In genomic region chr13:46469064-46469463, GRCh38 we compare ENCODE assay signal across 20 cellular contexts.
DNase-seq lines count a peak whose midpoint lies in the region; ATAC-seq, FAIRE-seq and TF ChIP-seq lines count a peak whose summit lies in the region.
"Had no signal": no experiment of that assay in that cellular context is flagged by ENCODE, and none has a peak within 500 bp of the region (broad histone marks: within the 10 kb centered on the region; RNA-seq: fewer than 3 reads in every experiment).

No MANE protein-coding gene starts in this region.

- TF ChIP-seq CTCF in MCF 10A (IDR thresholded peaks at IDR 0.05; ENCODE audit: unreplicated experiment) = no peak
- no peak for TF ChIP-seq CTCF in mammary epithelial cell (conservative IDR thresholded peaks at IDR 0.05 in 1 of 2, IDR thresholded peaks at IDR 0.05 in 1 of 2; ENCODE audit: extremely low read depth in 1 of 2, insufficient read depth in 1 of 2, low read depth in 1 of 2, low read length in 2 of 2)
- TF ChIP-seq CTCF in astrocyte (IDR thresholded peaks at IDR 0.05; ENCODE audit: insufficient read depth, low read depth, low read length) = no peak
- TF ChIP-seq CTCF in gastrocnemius medialis (IDR thresholded peaks at IDR 0.05 in 4 of 5, conservative IDR thresholded peaks at IDR 0.05 in 1 of 5) = no peak
- no peak for TF ChIP-seq CTCF in esophagus squamous epithelium (IDR thresholded peaks at IDR 0.05)

- POLR2A ChIA-PET in MCF 10A (lab: Yijun Ruan, JAX) = interaction anchor here (0.9 kb wide), 1 partner anchor 123 kb away, joined by 4 read pairs; no protein-coding TSS in a partner anchor

- H3K4me1 Mint-ChIP-seq in MCF 10A (ENCODE audit: insufficient read depth, unreplicated experiment) = no peaks in the 10 kb centered on the region
- H3K4me1 Mint-ChIP-seq in astrocyte (ENCODE audit: low read depth, unreplicated experiment) = peaks cover 6% of the 10 kb centered on the region
- H3K4me1 Mint-ChIP-seq: naive thymus-derived CD8-positive, alpha-beta T cell had no signal

- H3K27me3 ChIP-seq in mammary epithelial cell (ENCODE audit: insufficient read depth, low read length) (no peaks in the 10 kb centered on the region), astrocyte (ENCODE audit: insufficient read depth, low read length) (no peaks in the 10 kb centered on the region), gastrocnemius medialis (no peaks in the 10 kb centered on the region), esophagus squamous epithelium (no peaks in the 10 kb centered on the region)
- H3K27me3 ChIP-seq: transverse colon had no signal

- H3K36me3 Mint-ChIP-seq in MCF 10A (ENCODE audit: insufficient read depth, unreplicated experiment) = no peaks in the 10 kb centered on the region
- no peaks in the 10 kb centered on the region for H3K36me3 Mint-ChIP-seq in astrocyte (ENCODE audit: low read depth, unreplicated experiment)
- H3K36me3 Mint-ChIP-seq: naive thymus-derived CD8-positive, alpha-beta T cell had no signal

- H3K79me2 ChIP-seq in mammary epithelial cell (ENCODE audit: insufficient read depth, low read length) = no peaks in the 10 kb centered on the region
- H3K79me2 ChIP-seq in astrocyte (ENCODE audit: insufficient read depth, low read length) = no peaks in the 10 kb centered on the region

- FAIRE-seq in astrocyte (lab: Jason Lieb, UNC) = no peak
- FAIRE-seq: A204.1, bronchial epithelial cell, GM12891, GM19239, keratinocyte had no signal

- no peaks in the 10 kb centered on the region for H3K9me3 Mint-ChIP-seq in MCF 10A (ENCODE audit: unreplicated experiment)
- H3K9me3 Mint-ChIP-seq in astrocyte (ENCODE audit: unreplicated experiment) = no peaks in the 10 kb centered on the region
- H3K9me3 Mint-ChIP-seq: activated T-helper 1 cell treated with anti-CD3 and anti-CD28 coated beads, Interleukin-12 subunit alpha, Interleukin-12 subunit beta, Interleukin-2, Interleukin-4 antibody, amounts not matched to agents 30 ng/mL and 10 ng/mL and 1 ng/mL, durations not matched to agents 14 hours and 24 hours and 36 hours; H9; naive thymus-derived CD8-positive, alpha-beta T cell had no signal

- dilution Hi-C loops in mammary epithelial cell (cut with HindIII; ENCODE audit: low sequenced_read_pairs) = no loop called here

- no peak overlapping the region for H3K9ac ChIP-seq in mammary epithelial cell (ENCODE audit: insufficient read depth, low read length)
- H3K9ac ChIP-seq in astrocyte (ENCODE audit: low read length) = no peak overlapping the region

- H3K36me3 ChIP-seq in mammary epithelial cell (ENCODE audit: insufficient read depth, low read length) = no peaks in the 10 kb centered on the region
- H3K36me3 ChIP-seq in astrocyte (ENCODE audit: insufficient read depth, low read length) = no peaks in the 10 kb centered on the region
- H3K36me3 ChIP-seq in gastrocnemius medialis = no peaks in the 10 kb centered on the region
- H3K36me3 ChIP-seq in esophagus squamous epithelium = no peaks in the 10 kb centered on the region
- H3K36me3 ChIP-seq: transverse colon had no signal

- H3K4me3 ChIP-seq in mammary epithelial cell (replicated peaks in 1 of 3; ENCODE audit: insufficient read depth in 1 of 3, low read depth in 2 of 3, low read length in 3 of 3) (no peak overlapping the region), astrocyte (ENCODE audit: insufficient read depth, low read depth, low read length) (no peak overlapping the region), gastrocnemius medialis (no peak overlapping the region), esophagus squamous epithelium (no peak overlapping the region)
- H3K4me3 ChIP-seq: transverse colon had no signal

- no peak overlapping the region for H3K4me3 Mint-ChIP-seq in MCF 10A (ENCODE audit: unreplicated experiment)
- H3K4me3 Mint-ChIP-seq in astrocyte (ENCODE audit: unreplicated experiment) = no peak overlapping the region
- H3K4me3 Mint-ChIP-seq: activated T-helper 1 cell treated with anti-CD3 and anti-CD28 coated beads, Interleukin-12 subunit alpha, Interleukin-12 subunit beta, Interleukin-2, Interleukin-4 antibody, amounts not matched to agents 30 ng/mL and 10 ng/mL and 1 ng/mL, durations not matched to agents 14 hours and 24 hours and 36 hours; H9; naive thymus-derived CD8-positive, alpha-beta T cell had no signal

- TF ChIP-seq POLR2A in gastrocnemius medialis (IDR thresholded peaks at IDR 0.05) (no peak), esophagus squamous epithelium (IDR thresholded peaks at IDR 0.05) (no peak)

- in situ Hi-C loops in mammary epithelial cell (cut with MboI; ENCODE audit: low sequenced_read_pairs in 2 of 2) (no loop called here), gastrocnemius medialis (cut with MboI; ENCODE audit: low sequenced_read_pairs in 4 of 4) (no loop called here)

- DNase-seq in MCF 10A (ENCODE audit: unreplicated experiment) = peak; percentile 34
- DNase-seq in mammary epithelial cell = no peak
- DNase-seq in astrocyte (ENCODE audit: low read depth) = peak; percentile 47
- DNase-seq in iris pigment epithelial cell (ENCODE audit: low read depth) = peak; percentile 31
- DNase-seq in gastrocnemius medialis = no peak
- DNase-seq in esophagus squamous epithelium (lab: John Stamatoyannopoulos, UW) = no peak
- no peak for DNase-seq in posterior cingulate gyrus
- DNase-seq: H9; KBM-7; naive thymus-derived CD8-positive, alpha-beta T cell; NCI-H2081; SW 1271; transverse colon had no signal

- CTCF ChIA-PET in MCF 10A (lab: Yijun Ruan, JAX) = interaction anchor here (0.6 to 0.8 kb wide), 4 partner anchors 25 to 1865 kb away, joined by 3 to 4 read pairs (median 3); no protein-coding TSS in a partner anchor
- CTCF ChIA-PET in mammary epithelial cell (lab: Charles Lee; ENCODE audit: low non-redundant PET) = no interaction called here

- intact Hi-C loops in MCF 10A (cut with micrococcal nuclease) = no loop called here
- intact Hi-C loops in mammary epithelial cell (cut with micrococcal nuclease) = no loop called here
- intact Hi-C loops in gastrocnemius medialis (cut with DNase I; ENCODE audit: low total_unique reads) = no loop called here
- intact Hi-C loops in esophagus squamous epithelium (cut with DNase I) = no loop called here
- intact Hi-C loops in posterior cingulate gyrus (cut with DNase I) = no loop called here

- H3K4me2 ChIP-seq in mammary epithelial cell (ENCODE audit: insufficient read depth, low read depth, low read length) (no peak overlapping the region), astrocyte (ENCODE audit: low read length) (no peak overlapping the region)

- 48% methylated on average over 2 of the region's 2 CpGs for WGBS in mammary epithelial cell (ENCODE audit: low coverage, missing lambda C conversion rate)
- 32 to 45% methylated on average over 2 of the region's 2 CpGs for WGBS in esophagus squamous epithelium, 2 donors

- no peak overlapping the region for H3K27ac ChIP-seq in mammary epithelial cell (ENCODE audit: insufficient read depth, low read depth, low read length)
- H3K27ac ChIP-seq in astrocyte (ENCODE audit: low read depth, low read length) = no peak overlapping the region
- no peak overlapping the region for H3K27ac ChIP-seq in gastrocnemius medialis
- no peak overlapping the region for H3K27ac ChIP-seq in esophagus squamous epithelium
- H3K27ac ChIP-seq: transverse colon had no signal

- H3K27ac Mint-ChIP-seq in MCF 10A (ENCODE audit: low read depth, unreplicated experiment) (no peak overlapping the region), astrocyte (ENCODE audit: unreplicated experiment) (peak overlapping the region; percentile 37)
- H3K27ac Mint-ChIP-seq: activated T-helper 1 cell treated with anti-CD3 and anti-CD28 coated beads, Interleukin-12 subunit alpha, Interleukin-12 subunit beta, Interleukin-2, Interleukin-4 antibody, amounts not matched to agents 30 ng/mL and 10 ng/mL and 1 ng/mL, durations not matched to agents 14 hours and 24 hours and 36 hours; naive thymus-derived CD8-positive, alpha-beta T cell had no signal

- no peaks in the 10 kb centered on the region for H3K27me3 Mint-ChIP-seq in MCF 10A (ENCODE audit: insufficient read depth, unreplicated experiment)
- no peaks in the 10 kb centered on the region for H3K27me3 Mint-ChIP-seq in astrocyte (ENCODE audit: low read depth, unreplicated experiment)
- H3K27me3 Mint-ChIP-seq: naive thymus-derived CD8-positive, alpha-beta T cell had no signal

- H2AFZ ChIP-seq in mammary epithelial cell (ENCODE audit: low read depth, low read length) = no peak overlapping the region
- no peak overlapping the region for H2AFZ ChIP-seq in astrocyte (ENCODE audit: low read depth, low read length)

- H3K4me1 ChIP-seq in mammary epithelial cell (ENCODE audit: insufficient read depth, low read length) (no peaks in the 10 kb centered on the region), astrocyte (ENCODE audit: insufficient read depth, low read length) (no peaks in the 10 kb centered on the region), gastrocnemius medialis (no peaks in the 10 kb centered on the region), esophagus squamous epithelium (no peaks in the 10 kb centered on the region)

- ATAC-seq in gastrocnemius medialis (no peak), HG02938 (IDR thresholded peaks at IDR 0.05; ENCODE audit: unreplicated experiment) (no peak)
- ATAC-seq: naive thymus-derived CD8-positive, alpha-beta T cell had no signal

- H4K20me1 ChIP-seq in mammary epithelial cell (ENCODE audit: insufficient read depth, low read length) (no peaks in the 10 kb centered on the region), astrocyte (ENCODE audit: insufficient read depth, low read length) (no peaks in the 10 kb centered on the region)

- BruUV-seq in MCF 10A (replicated peaks; lab: Mats Ljungman, UMichigan) (no TSS peak), mammary epithelial cell (replicated peaks; lab: Mats Ljungman, UMichigan) (no TSS peak)

- H3K9me3 ChIP-seq in mammary epithelial cell (replicated peaks; ENCODE audit: insufficient read depth, low read length) = no peaks in the 10 kb centered on the region
- H3K9me3 ChIP-seq in astrocyte (ENCODE audit: insufficient read depth, low read depth, low read length) = no peaks in the 10 kb centered on the region
- H3K9me3 ChIP-seq in gastrocnemius medialis = no peaks in the 10 kb centered on the region
- no peaks in the 10 kb centered on the region for H3K9me3 ChIP-seq in esophagus squamous epithelium
- H3K9me3 ChIP-seq: transverse colon had no signal

Comparison
In these comparisons a context has a peak if more than half of its experiments do, and no peak if none do; other contexts are left out.
1. DNase-seq: peak in MCF 10A (single experiment), astrocyte (single experiment) and iris pigment epithelial cell (single experiment); none in mammary epithelial cell (single experiment), gastrocnemius medialis (0 of 2), esophagus squamous epithelium (single experiment) and posterior cingulate gyrus (0 of 10).